In genomic region chr2:126658316-126658909, GRCh38 we compare ENCODE assay signal across 8 cellular contexts. TPM values are rescaled to one million over a fixed set of nuclear protein-coding genes. Genes with fewer than 3 reads are reported as not detected.
DNase-seq lines count a peak whose midpoint lies in the region; ATAC-seq, FAIRE-seq and TF ChIP-seq lines count a peak whose summit lies in the region.
"Had no signal": no experiment of that assay in that cellular context is flagged by ENCODE, and none has a peak within 500 bp of the region (broad histone marks: within the 10 kb centered on the region; RNA-seq: fewer than 3 reads in every experiment).

No MANE protein-coding gene starts in this region.

- no peak for TF ChIP-seq POLR2A in endothelial cell of umbilical vein (IDR thresholded peaks at IDR 0.05; ENCODE audit: low read depth, low read length)

- TF ChIP-seq CTCF in endothelial cell of umbilical vein (IDR thresholded peaks at IDR 0.05; ENCODE audit: extremely low read depth in 1 of 2, insufficient read depth in 1 of 2, low read depth in 1 of 2, low read length in 2 of 2): no peak

- dilution Hi-C loops in endothelial cell of umbilical vein (cut with MboI; ENCODE audit: extremely low pct_ligation_motif_present, low sequenced_read_pairs): no loop called here

- H3K4me2 ChIP-seq in endothelial cell of umbilical vein (ENCODE audit: insufficient read depth, low read length): peak overlapping the region; percentile 12
- H3K4me2 ChIP-seq: KMS-11 had no signal

- no peaks in the 10 kb centered on the region for H3K9me1 ChIP-seq in endothelial cell of umbilical vein (replicated peaks; ENCODE audit: control insufficient read depth, extremely low read depth, insufficient read depth, low read length)

- CTCF ChIA-PET in endothelial cell of umbilical vein (lab: Charles Lee): interaction anchor here (1.3 kb wide), 1 partner anchor 313 kb away, joined by 3 read pairs; no protein-coding TSS in a partner anchor

- H3K9ac ChIP-seq in endothelial cell of umbilical vein (replicated peaks; ENCODE audit: extremely low read depth, insufficient read depth, low read length): no peak overlapping the region
- H3K9ac ChIP-seq: KMS-11 had no signal

- no peaks in the 10 kb centered on the region for H3K9me3 ChIP-seq in endothelial cell of umbilical vein (replicated peaks; ENCODE audit: control insufficient read depth, insufficient read depth, low read length)

- no peak for FAIRE-seq in endothelial cell of umbilical vein (lab: Jason Lieb, UNC)

- H4K20me1 ChIP-seq in endothelial cell of umbilical vein (replicated peaks; ENCODE audit: control insufficient read depth, extremely low read depth, insufficient read depth, low read length): no peaks in the 10 kb centered on the region

- peaks cover 28% of the 10 kb centered on the region for H3K4me1 ChIP-seq in endothelial cell of umbilical vein (ENCODE audit: control insufficient read depth, extremely low read depth, insufficient read depth, low read length)

- no peaks in the 10 kb centered on the region for H3K36me3 ChIP-seq in endothelial cell of umbilical vein (ENCODE audit: control insufficient read depth in 2 of 2, extremely low read depth in 1 of 2, insufficient read depth in 2 of 2, low read length in 2 of 2)

- H3K4me3 ChIP-seq in endothelial cell of umbilical vein (replicated peaks in 1 of 3; ENCODE audit: insufficient read depth in 1 of 3, low read depth in 1 of 3, low read length in 3 of 3): no peak overlapping the region

- intact Hi-C loops in endothelial cell of umbilical vein (cut with micrococcal nuclease): loop anchor here (5.0 kb wide), 2 partner anchors 119 to 404 kb away; no protein-coding TSS in a partner anchor

- DNase-seq in endothelial cell of umbilical vein (ENCODE audit: low read depth, low spot score) (no peak), DMS53 (lab: John Stamatoyannopoulos, UW) (no peak), NCI-H2081 (lab: John Stamatoyannopoulos, UW) (no peak), 8988T (no peak)
- peak; percentile 41 for DNase-seq in stimulated activated CD8-positive, alpha-beta memory T cell treated with anti-CD3 and anti-CD28 coated beads, Interleukin-4, amount 100 ng/mL, for 48 hours

- peak; percentile 1 for ATAC-seq in GM21360 (IDR thresholded peaks at IDR 0.05; ENCODE audit: unreplicated experiment)
- peak; percentile 0 for ATAC-seq in HG03571 (IDR thresholded peaks at IDR 0.05; ENCODE audit: unreplicated experiment)

- no peaks in the 10 kb centered on the region for H3K79me2 ChIP-seq in endothelial cell of umbilical vein (ENCODE audit: control insufficient read depth, insufficient read depth, low read length)

- BruUV-seq in endothelial cell of umbilical vein (replicated peaks; lab: Mats Ljungman, UMichigan): no TSS peak

- peak overlapping the region; percentile 47 for H3K27ac ChIP-seq in endothelial cell of umbilical vein (ENCODE audit: insufficient read depth, low read depth, low read length)
- H3K27ac ChIP-seq: KMS-11 had no signal

- POLR2A ChIA-PET in endothelial cell of umbilical vein (lab: Charles Lee): no interaction called here

- H2AFZ ChIP-seq in endothelial cell of umbilical vein (ENCODE audit: low read depth, low read length): no peak overlapping the region

- H3K27me3 ChIP-seq in endothelial cell of umbilical vein (ENCODE audit: control insufficient read depth in 2 of 2, insufficient read depth in 2 of 2, low read length in 2 of 2): no peaks in the 10 kb centered on the region

TF ChIP-seq in endothelial cell of umbilical vein, 7 proteins besides CTCF, POLR2A, EP300 and RAD21:
- TF ChIP-seq MYC (IDR thresholded peaks at IDR 0.05; ENCODE audit: low read depth, low read length): no peak
- no peak for TF ChIP-seq JUN (IDR thresholded peaks at IDR 0.05; ENCODE audit: borderline replicate concordance, insufficient read depth, insufficient read length, low read depth)
- no peak for TF ChIP-seq MAX (IDR thresholded peaks at IDR 0.05; ENCODE audit: insufficient read depth, insufficient read length)
- TF ChIP-seq EZH2 (IDR thresholded peaks at IDR 0.05; ENCODE audit: borderline replicate concordance, low read depth, low read length, severe bottlenecking): no peak
- no peak for TF ChIP-seq GATA2 (IDR thresholded peaks at IDR 0.05; ENCODE audit: insufficient read depth, insufficient read length, low read depth, low read length)
- no peak for TF ChIP-seq POLR2AphosphoS5 (IDR thresholded peaks at IDR 0.05; ENCODE audit: insufficient read depth, low read depth, low read length)
- TF ChIP-seq FOS (IDR thresholded peaks at IDR 0.05; ENCODE audit: borderline replicate concordance, insufficient read depth, low read length): no peak

RNA-seq across cellular contexts. Expression of gene GYPC, which starts 2.5 kb away (rescaled TPM):
- 7.5 and 13.3 TPM in 2 replicates for total RNA-seq in endothelial cell of umbilical vein
- 3.5 and 4.3 TPM in 2 replicates for polyA plus RNA-seq in endothelial cell of umbilical vein
- 4.6 and 5.8 TPM in 2 replicates for polyA plus RNA-seq in endothelial cell of umbilical vein (2011; cell fraction: cytosol; rRNA removed)
- polyA plus RNA-seq in endothelial cell of umbilical vein (2011; cell fraction: nucleus; rRNA removed): 1.8 and 2.2 TPM in 2 replicates
- polyA plus RNA-seq in endothelial cell of umbilical vein (2012): 0.67 and 2.2 TPM in 2 replicates
- 5.9 and 15.3 TPM in 2 replicates for polyA minus RNA-seq in endothelial cell of umbilical vein
- not detected for polyA minus RNA-seq in endothelial cell of umbilical vein (2011; cell fraction: cytosol; rRNA and poly(A)+ RNA removed)
- polyA minus RNA-seq in endothelial cell of umbilical vein (2011; cell fraction: nucleus; rRNA and poly(A)+ RNA removed): 0.67 TPM in 1 of 2 replicates, not detected in the other
